13 cellular contexts compared by ENCODE assay signal in genomic region chr17:62629556-62630364, GRCh38. TPM values are rescaled to one million over a fixed set of nuclear protein-coding genes. Genes with fewer than 3 reads are reported as not detected.
DNase-seq lines count a peak whose midpoint lies in the region; ATAC-seq and TF ChIP-seq lines count a peak whose summit lies in the region.
"Had no signal": no experiment of that assay in that cellular context is flagged by ENCODE, and none has a peak within 500 bp of the region (broad histone marks: within the 10 kb centered on the region; RNA-seq: fewer than 3 reads in every experiment).

No MANE protein-coding gene starts in this region.

- H3K27ac ChIP-seq in OCI-LY3 (ENCODE audit: low read length) (no peak overlapping the region), fibroblast of lung (ENCODE audit: insufficient read depth, low read length) (peak overlapping the region; percentile 89), psoas muscle (no peak overlapping the region)

- intact Hi-C loops in psoas muscle (cut with DNase I) = no loop called here

- ATAC-seq in psoas muscle = no peak
- ATAC-seq in GM19395 (IDR thresholded peaks at IDR 0.05; ENCODE audit: unreplicated experiment) = no peak
- no peak for ATAC-seq in HG02970 (IDR thresholded peaks at IDR 0.05; ENCODE audit: low FRiP score, unreplicated experiment)
- ATAC-seq: naive thymus-derived CD4-positive, alpha-beta T cell had no signal

- 62 to 75% (median 65%) methylated on average over 19 of the region's 19 CpGs for WGBS in psoas muscle, 3 donors

- no peak for DNase-seq in BJ (ENCODE audit: low read depth)
- DNase-seq in fibroblast of lung (ENCODE audit: low read depth in 2 of 2) = no peak
- no peak for DNase-seq in psoas muscle
- no peak for DNase-seq in activated T-cell treated with anti-CD3 and anti-CD28 coated beads, Interleukin-2, amount 50 U/mL, for 24 hours
- no peak for DNase-seq in germinal center (ENCODE audit: low spot score)
- DNase-seq: activated CD4-positive, CD25-positive, alpha-beta regulatory T cell treated with anti-CD3 and anti-CD28 coated beads, Interleukin-2, amount 50 U/mL, for 72 hours; adrenal gland; naive thymus-derived CD4-positive, alpha-beta T cell; NCI-H187; Peyer's patch had no signal

- POLR2A ChIA-PET in BJ (lab: Charles Lee) = no interaction called here

- H3K9me3 ChIP-seq in OCI-LY3 (ENCODE audit: insufficient read depth, low read length) (no peaks in the 10 kb centered on the region), fibroblast of lung (ENCODE audit: control insufficient read depth, insufficient read depth, low read depth, low read length) (no peaks in the 10 kb centered on the region), psoas muscle (no peaks in the 10 kb centered on the region)
- H3K9me3 ChIP-seq: adrenal gland, Peyer's patch had no signal

- peaks cover 16% of the 10 kb centered on the region for H3K4me1 Mint-ChIP-seq in activated T-cell treated with anti-CD3 and anti-CD28 coated beads, Interleukin-2, amount 50 U/mL, for 24 hours (ENCODE audit: low read depth)

- CTCF ChIA-PET in BJ (lab: Yijun Ruan, JAX) = interaction anchor here (0.9 to 1.2 kb wide), 3 partner anchors 10 to 70 kb away, joined by 3 to 4 read pairs (median 3); no protein-coding TSS in a partner anchor

- H3K27me3 ChIP-seq in BJ (ENCODE audit: control insufficient read depth, insufficient read depth, low read length) (no peaks in the 10 kb centered on the region), OCI-LY3 (ENCODE audit: low read depth, low read length) (no peaks in the 10 kb centered on the region), fibroblast of lung (ENCODE audit: control insufficient read depth, insufficient read depth, low read length) (no peaks in the 10 kb centered on the region), psoas muscle (ENCODE audit: insufficient read depth in 3 of 3, low read length in 2 of 3) (peaks cover 0 to 31% (median 13%) of the 10 kb centered on the region in 3 donors)
- H3K27me3 ChIP-seq: adrenal gland had no signal

- H3K27ac Mint-ChIP-seq in activated T-cell treated with anti-CD3 and anti-CD28 coated beads, Interleukin-2, amount 50 U/mL, for 24 hours = no peak overlapping the region
- H3K27ac Mint-ChIP-seq: naive thymus-derived CD4-positive, alpha-beta T cell had no signal

- H3K79me2 ChIP-seq in OCI-LY3 (ENCODE audit: low read length) (peaks cover 41% of the 10 kb centered on the region), fibroblast of lung (ENCODE audit: control insufficient read depth, insufficient read depth, low read length) (peaks cover 65% of the 10 kb centered on the region)

- peaks cover 3% of the 10 kb centered on the region for H3K36me3 Mint-ChIP-seq in activated T-cell treated with anti-CD3 and anti-CD28 coated beads, Interleukin-2, amount 50 U/mL, for 24 hours (ENCODE audit: low read depth)

- TF ChIP-seq CTCF in BJ (IDR thresholded peaks at IDR 0.05; ENCODE audit: insufficient read depth, low read depth, low read length) (no peak), OCI-LY3 (IDR thresholded peaks at IDR 0.05; ENCODE audit: low read depth, low read length) (no peak), fibroblast of lung (conservative IDR thresholded peaks at IDR 0.05 in 1 of 2, IDR thresholded peaks at IDR 0.05 in 1 of 2; ENCODE audit: low read depth in 1 of 2, low read length in 2 of 2) (no peak), psoas muscle (IDR thresholded peaks at IDR 0.05) (no peak)

- H3K4me3 ChIP-seq in BJ (ENCODE audit: low read depth, low read length) (peak overlapping the region; percentile 83), OCI-LY3 (ENCODE audit: low read length) (no peak overlapping the region), fibroblast of lung (replicated peaks in 1 of 4; ENCODE audit: control extremely low read depth in 1 of 4, insufficient read depth in 1 of 4, low read depth in 3 of 4, low read length in 4 of 4) (peak overlapping the region; percentile 51 to 87 (median 74)), psoas muscle (peak overlapping the region; percentile 67)

- no peaks in the 10 kb centered on the region for H3K9me3 Mint-ChIP-seq in activated T-cell treated with anti-CD3 and anti-CD28 coated beads, Interleukin-2, amount 50 U/mL, for 24 hours
- H3K9me3 Mint-ChIP-seq: naive thymus-derived CD4-positive, alpha-beta T cell had no signal

- H3K36me3 ChIP-seq in BJ (ENCODE audit: control insufficient read depth, insufficient read depth, low read length) = peaks cover 11% of the 10 kb centered on the region
- no peaks in the 10 kb centered on the region for H3K36me3 ChIP-seq in OCI-LY3 (replicated peaks; ENCODE audit: low read depth, low read length)
- peaks cover 5% of the 10 kb centered on the region for H3K36me3 ChIP-seq in fibroblast of lung (ENCODE audit: control insufficient read depth, insufficient read depth, low read length)
- no peaks in the 10 kb centered on the region for H3K36me3 ChIP-seq in psoas muscle (ENCODE audit: insufficient read depth in 1 of 2, low read depth in 1 of 2)
- H3K36me3 ChIP-seq: adrenal gland, Peyer's patch had no signal

- peaks cover 45% of the 10 kb centered on the region for H3K27me3 Mint-ChIP-seq in activated T-cell treated with anti-CD3 and anti-CD28 coated beads, Interleukin-2, amount 50 U/mL, for 24 hours

- no peak overlapping the region for H2AFZ ChIP-seq in OCI-LY3 (ENCODE audit: low read depth, low read length)
- no peak overlapping the region for H2AFZ ChIP-seq in fibroblast of lung (ENCODE audit: low read length)

- H3K4me2 ChIP-seq in OCI-LY3 (ENCODE audit: low read length) = peak overlapping the region; percentile 78
- peak overlapping the region; percentile 64 for H3K4me2 ChIP-seq in fibroblast of lung (ENCODE audit: extremely low read depth, insufficient read depth, low read length)

- peaks cover 12% of the 10 kb centered on the region for H3K4me1 ChIP-seq in OCI-LY3 (ENCODE audit: low read length)
- peaks cover 30% of the 10 kb centered on the region for H3K4me1 ChIP-seq in fibroblast of lung (ENCODE audit: control insufficient read depth, extremely low read depth, insufficient read depth, low read length)
- peaks cover 5% of the 10 kb centered on the region for H3K4me1 ChIP-seq in psoas muscle

- H4K20me1 ChIP-seq in OCI-LY3 (ENCODE audit: insufficient read depth, low read length) (peaks cover 35% of the 10 kb centered on the region), fibroblast of lung (ENCODE audit: control insufficient read depth, extremely low read depth, insufficient read depth, low read length) (peaks cover 2% of the 10 kb centered on the region)

- H3K4me3 Mint-ChIP-seq in activated T-cell treated with anti-CD3 and anti-CD28 coated beads, Interleukin-2, amount 50 U/mL, for 24 hours = no peak overlapping the region

- H3K9ac ChIP-seq in OCI-LY3 (ENCODE audit: low read length) (no peak overlapping the region), fibroblast of lung (ENCODE audit: insufficient read depth, low read length) (peak overlapping the region; percentile 92)

RNA-seq across cellular contexts. Expression of gene MRC2, which starts 2.3 kb away (rescaled TPM):
- 90.1 and 271 TPM in 2 replicates for polyA plus RNA-seq in BJ (2011; rRNA removed)
- 114 and 115 TPM in 2 replicates for polyA minus RNA-seq in BJ (2011; rRNA and poly(A)+ RNA removed)
- 164 and 246 TPM in 2 replicates for total RNA-seq in fibroblast of lung
- 48.2 and 98.7 TPM in 2 replicates for polyA plus RNA-seq in fibroblast of lung
- polyA plus RNA-seq in fibroblast of lung (2012) = 116 and 244 TPM in 2 replicates
- 101 and 208 TPM in 2 replicates for polyA minus RNA-seq in fibroblast of lung (ENCODE audit: low replicate concordance)
- total RNA-seq in psoas muscle = 10 to 100 TPM in 2 of 4 donors, 1 to 10 TPM in 2; 4.6 to 17.5 (median 8.5) TPM
- 1 to 10 TPM; 3.5 to 5.9 (median 3.6) TPM for polyA plus RNA-seq in psoas muscle

Comparison
In these comparisons a context has a peak if more than half of its experiments do, and no peak if none do; other contexts are left out.
1. RNA of gene MRC2, which starts 2.3 kb away (polyA plus RNA-seq): 90.1 to 271 TPM in BJ and 48.2 to 244 TPM in fibroblast of lung; 3.5 to 5.9 TPM in psoas muscle; every median in the first group is over 4 times any median in the second.